ENCODE assay signal across 8 cellular contexts in genomic region chr14:48398675-48399282, GRCh38.
DNase-seq lines count a peak whose midpoint lies in the region; ATAC-seq and TF ChIP-seq lines count a peak whose summit lies in the region.

No MANE protein-coding gene starts in this region.

- H3K9me3 Mint-ChIP-seq in activated CD4-positive, alpha-beta memory T cell treated with anti-CD3 and anti-CD28 coated beads for 36 hours: peaks cover 2% of the 10 kb centered on the region

- ATAC-seq in lower lobe of right lung (peak; percentile 41 to 64), GM18907 (IDR thresholded peaks at IDR 0.05; ENCODE audit: unreplicated experiment) (no peak), GM19324 (IDR thresholded peaks at IDR 0.05; ENCODE audit: low FRiP score, unreplicated experiment) (no peak)

- POLR2A ChIA-PET in HEK293T (lab: Yijun Ruan, JAX): no interaction called here
- POLR2A ChIA-PET in activated CD4-positive, alpha-beta memory T cell treated with anti-CD3 and anti-CD28 coated beads for 36 hours (lab: Charles Lee): no interaction called here

- H3K4me1 Mint-ChIP-seq in activated CD4-positive, alpha-beta memory T cell treated with anti-CD3 and anti-CD28 coated beads for 36 hours (ENCODE audit: low read depth): no peaks in the 10 kb centered on the region

- intact Hi-C loops in lower lobe of right lung (cut with DNase I): no loop called here
- intact Hi-C loops in activated CD4-positive, alpha-beta memory T cell treated with anti-CD3 and anti-CD28 coated beads for 36 hours (cut with micrococcal nuclease): no loop called here

- no peaks in the 10 kb centered on the region for H3K27me3 Mint-ChIP-seq in activated CD4-positive, alpha-beta memory T cell treated with anti-CD3 and anti-CD28 coated beads for 36 hours

- H3K4me3 Mint-ChIP-seq in activated CD4-positive, alpha-beta memory T cell treated with anti-CD3 and anti-CD28 coated beads for 36 hours: no peak overlapping the region

- H3K36me3 ChIP-seq in brain microvascular endothelial cell (replicated peaks) (no peaks in the 10 kb centered on the region), lower lobe of right lung (no peaks in the 10 kb centered on the region)

- H3K36me3 Mint-ChIP-seq in activated CD4-positive, alpha-beta memory T cell treated with anti-CD3 and anti-CD28 coated beads for 36 hours: no peaks in the 10 kb centered on the region

- peak; percentile 58 for TF ChIP-seq CTCF in brain microvascular endothelial cell (IDR thresholded peaks at IDR 0.05; ENCODE audit: low read depth, low read length, missing control alignments)
- TF ChIP-seq CTCF in lower lobe of right lung (IDR thresholded peaks at IDR 0.05): peak; percentile 58

- no peak overlapping the region for H3K27ac Mint-ChIP-seq in activated CD4-positive, alpha-beta memory T cell treated with anti-CD3 and anti-CD28 coated beads for 36 hours

- CTCF ChIA-PET in HEK293T (lab: Yijun Ruan, JAX): no interaction called here
- CTCF ChIA-PET in activated CD4-positive, alpha-beta memory T cell treated with anti-CD3 and anti-CD28 coated beads for 36 hours (lab: Charles Lee): no interaction called here

- H3K4me3 ChIP-seq in brain microvascular endothelial cell (ENCODE audit: low read depth, low read length): no peak overlapping the region
- no peak overlapping the region for H3K4me3 ChIP-seq in lower lobe of right lung

- H3K4me1 ChIP-seq in lower lobe of right lung: no peaks in the 10 kb centered on the region

- no peaks in the 10 kb centered on the region for H3K9me3 ChIP-seq in lower lobe of right lung

- in situ Hi-C loops in brain microvascular endothelial cell (cut with HindIII; ENCODE audit: low pct_ligation_motif_present, low sequenced_read_pairs): no loop called here

- no peaks in the 10 kb centered on the region for H3K27me3 ChIP-seq in brain microvascular endothelial cell (replicated peaks)
- no peaks in the 10 kb centered on the region for H3K27me3 ChIP-seq in lower lobe of right lung (ENCODE audit: low read depth)

- peak; percentile 12 for DNase-seq in CMK (ENCODE audit: low read depth)
- DNase-seq in HEK293T (ENCODE audit: extremely low spot score): peak; percentile 44
- peak; percentile 6 for DNase-seq in NCI-H2196 treated with DMSO at 0.1 percent for 48 hours (lab: John Stamatoyannopoulos, UW; ENCODE audit: unreplicated experiment)
- DNase-seq in brain microvascular endothelial cell: peak; percentile 43
- no peak for DNase-seq in lower lobe of right lung
- DNase-seq in activated CD4-positive, alpha-beta memory T cell treated with anti-CD3 and anti-CD28 coated beads for 36 hours: no peak

- H3K27ac ChIP-seq in brain microvascular endothelial cell (no peak overlapping the region), lower lobe of right lung (no peak overlapping the region)

TF ChIP-seq in HEK293T, 16 proteins besides CTCF, POLR2A, EP300 and RAD21:
- TF ChIP-seq TARDBP (IDR thresholded peaks at IDR 0.05): no peak
- no peak for TF ChIP-seq ELF4 (IDR thresholded peaks at IDR 0.05)
- no peak for TF ChIP-seq FOXK2 (IDR thresholded peaks at IDR 0.05)
- TF ChIP-seq SP1 (IDR thresholded peaks at IDR 0.05): no peak
- TF ChIP-seq SUZ12 (IDR thresholded peaks at IDR 0.05): no peak
- no peak for TF ChIP-seq LEF1 (IDR thresholded peaks at IDR 0.05; ENCODE audit: borderline replicate concordance)
- no peak for TF ChIP-seq NFRKB (IDR thresholded peaks at IDR 0.05)
- no peak for TF ChIP-seq L3MBTL2 (conservative IDR thresholded peaks at IDR 0.05)
- TF ChIP-seq ARNT (IDR thresholded peaks at IDR 0.05): no peak
- no peak for TF ChIP-seq FOXM1 (IDR thresholded peaks at IDR 0.05; ENCODE audit: borderline replicate concordance)
- TF ChIP-seq FOXA1 (IDR thresholded peaks at IDR 0.05): no peak

Comparison
In these comparisons a context has a peak if more than half of its experiments do, and no peak if none do; other contexts are left out.
1. DNase-seq: peak in CMK (single experiment), HEK293T (single experiment), NCI-H2196 treated with DMSO at 0.1 percent for 48 hours (single experiment) and brain microvascular endothelial cell (single experiment); none in lower lobe of right lung (single experiment) and activated CD4-positive, alpha-beta memory T cell treated with anti-CD3 and anti-CD28 coated beads for 36 hours (single experiment).
2. ATAC-seq: peak in lower lobe of right lung (2 of 2); none in GM18907 (single experiment) and GM19324 (single experiment).